In the genomic region with DNA sequence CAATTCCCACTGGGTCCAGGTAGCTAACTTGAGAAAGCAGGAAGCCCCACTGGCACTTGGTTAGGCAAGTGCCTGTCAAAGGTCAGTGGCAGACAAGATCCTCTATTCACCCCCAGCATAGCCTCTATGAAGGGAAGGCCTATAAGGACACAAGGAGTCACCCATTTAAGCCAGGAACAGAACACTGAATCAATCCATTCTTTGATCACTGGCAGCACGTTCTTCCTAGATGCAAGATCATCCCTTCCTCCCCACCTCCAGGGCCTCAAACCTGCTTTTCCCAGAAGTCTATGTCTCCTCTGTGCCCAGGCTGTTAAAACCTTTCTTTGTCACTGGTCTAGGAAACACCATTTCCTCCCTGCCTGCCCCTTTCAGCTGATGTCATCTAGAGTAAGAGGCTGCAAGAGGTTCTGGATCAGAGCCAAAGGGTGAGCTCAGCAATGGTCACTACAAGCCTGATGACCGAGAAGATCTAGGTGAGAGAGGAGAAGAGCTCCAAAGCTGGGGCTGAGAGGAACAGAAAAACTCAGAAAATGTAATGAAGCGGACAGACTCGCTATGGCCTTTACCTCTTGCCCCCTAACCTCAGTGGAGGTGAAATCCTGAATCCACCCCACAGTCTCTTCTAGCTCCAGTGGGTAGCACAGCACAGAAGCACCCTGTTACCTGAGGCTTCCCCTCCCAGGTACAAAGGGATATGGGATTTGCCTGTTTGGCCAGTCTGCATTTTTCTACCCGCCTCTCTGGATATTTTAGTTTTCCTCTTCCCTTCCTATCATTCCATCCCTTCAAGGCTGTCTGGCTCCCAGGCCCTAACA, we compare ENCODE assay signal across 8 cellular contexts. TPM values are rescaled to one million over a fixed set of nuclear protein-coding genes. Genes with fewer than 3 reads are reported as not detected.
A peak's percentile ranks its signal among the peaks of the same experiment; 100 is the strongest.
DNase-seq lines count a peak whose midpoint lies in the region; ATAC-seq, FAIRE-seq and TF ChIP-seq lines count a peak whose summit lies in the region.

No MANE protein-coding gene starts in this region.

- H3K36me3 Mint-ChIP-seq in CD8-positive, alpha-beta T cell, result peaks cover 55% of the 10 kb centered on the region
- H3K36me3 Mint-ChIP-seq in effector memory CD8-positive, alpha-beta T cell (ENCODE audit: insufficient read depth), result peaks cover 27% of the 10 kb centered on the region

- peaks cover 15% of the 10 kb centered on the region for H3K36me3 ChIP-seq in CD8-positive, alpha-beta T cell (ENCODE audit: insufficient read depth, low read length)
- H3K36me3 ChIP-seq in SJCRH30, result peaks cover 42% of the 10 kb centered on the region
- H3K36me3 ChIP-seq in mesodermal cell (ENCODE audit: control insufficient read depth, insufficient read depth, low read length), result peaks cover 55% of the 10 kb centered on the region

- no peak for ATAC-seq in CD8-positive, alpha-beta T cell
- ATAC-seq in effector memory CD8-positive, alpha-beta T cell (replicated peaks), result no peak
- no peak for ATAC-seq in HG02884 (IDR thresholded peaks at IDR 0.05; ENCODE audit: unreplicated experiment)

- peaks cover 35% of the 10 kb centered on the region for H3K4me1 Mint-ChIP-seq in CD8-positive, alpha-beta T cell (ENCODE audit: low read depth)
- H3K4me1 Mint-ChIP-seq in effector memory CD8-positive, alpha-beta T cell (ENCODE audit: low read depth in 2 of 2), result peaks cover 24 to 34% of the 10 kb centered on the region in 2 donors

- no peak for DNase-seq in CD8-positive, alpha-beta T cell
- peak; percentile 87 for DNase-seq in HS-27A (ENCODE audit: low read depth)
- peak; percentile 89 to 91 for DNase-seq in SJCRH30
- no peak for DNase-seq in effector memory CD8-positive, alpha-beta T cell
- DNase-seq in ureter (ENCODE audit: low spot score), result peak; percentile 87
- DNase-seq in GM19239 (ENCODE audit: insufficient read length, low spot score), result no peak

- POLR2A ChIA-PET in CD8-positive, alpha-beta T cell (lab: Charles Lee), result no interaction called here

- no peaks in the 10 kb centered on the region for H3K9me3 Mint-ChIP-seq in CD8-positive, alpha-beta T cell
- no peaks in the 10 kb centered on the region for H3K9me3 Mint-ChIP-seq in effector memory CD8-positive, alpha-beta T cell

- no peak for FAIRE-seq in GM19239 (lab: Jason Lieb, UNC)

- 96 to 97% methylated on average over 3 to 4 of the region's 5 CpGs for WGBS in mesodermal cell (ENCODE audit: insufficient coverage in 2 of 2), 2 experiments

- peak overlapping the region; percentile 71 for H3K27ac Mint-ChIP-seq in CD8-positive, alpha-beta T cell
- peak overlapping the region in 1 of 2 donors; percentile 42 for H3K27ac Mint-ChIP-seq in effector memory CD8-positive, alpha-beta T cell

- no peak for TF ChIP-seq CTCF in CD8-positive, alpha-beta T cell (IDR thresholded peaks at IDR 0.05)

- H3K9me3 ChIP-seq in CD8-positive, alpha-beta T cell (ENCODE audit: low read length), result no peaks in the 10 kb centered on the region
- H3K9me3 ChIP-seq in SJCRH30 (replicated peaks) (no peaks in the 10 kb centered on the region), mesodermal cell (ENCODE audit: control insufficient read depth, low read length) (no peaks in the 10 kb centered on the region)

- H3K4me3 Mint-ChIP-seq in CD8-positive, alpha-beta T cell, result peak overlapping the region; percentile 50
- peak overlapping the region; percentile 99 for H3K4me3 Mint-ChIP-seq in effector memory CD8-positive, alpha-beta T cell

- no peak overlapping the region for H3K27ac ChIP-seq in CD8-positive, alpha-beta T cell (ENCODE audit: low read depth, low read length)
- peak overlapping the region; percentile 96 for H3K27ac ChIP-seq in SJCRH30
- H3K27ac ChIP-seq in mesodermal cell (ENCODE audit: low read depth, low read length, severe bottlenecking), result peak overlapping the region; percentile 57

- H3K4me3 ChIP-seq in CD8-positive, alpha-beta T cell (ENCODE audit: low read depth, low read length), result no peak overlapping the region
- peak overlapping the region; percentile 94; the same call in 1 of the 2 replicates for H3K4me3 ChIP-seq in SJCRH30
- peak overlapping the region; percentile 5 for H3K4me3 ChIP-seq in mesodermal cell (ENCODE audit: extremely low read depth, insufficient read depth, low read length, poor library complexity, severe bottlenecking)

- CTCF ChIA-PET in CD8-positive, alpha-beta T cell (lab: Charles Lee), result no interaction called here

- H3K4me1 ChIP-seq in CD8-positive, alpha-beta T cell (ENCODE audit: insufficient read depth, low read length), result peaks cover 14% of the 10 kb centered on the region
- H3K4me1 ChIP-seq in SJCRH30, result peaks cover 12% of the 10 kb centered on the region
- peaks cover 14% of the 10 kb centered on the region for H3K4me1 ChIP-seq in mesodermal cell (ENCODE audit: control insufficient read depth, insufficient read depth, low read length, poor library complexity, severe bottlenecking)

- H3K27me3 ChIP-seq in CD8-positive, alpha-beta T cell (ENCODE audit: insufficient read depth, low read length), result no peaks in the 10 kb centered on the region
- H3K27me3 ChIP-seq in SJCRH30, result no peaks in the 10 kb centered on the region

- intact Hi-C loops in CD8-positive, alpha-beta T cell (cut with DNase I, micrococcal nuclease), result loop anchor here (5.0 to 10.0 kb wide), 3 partner anchors 60 to 572 kb away; a partner anchor contains a TSS

- no peaks in the 10 kb centered on the region for H3K27me3 Mint-ChIP-seq in CD8-positive, alpha-beta T cell (ENCODE audit: low read depth)
- H3K27me3 Mint-ChIP-seq in effector memory CD8-positive, alpha-beta T cell, result no peaks in the 10 kb centered on the region

RNA-seq across cellular contexts. Expression of a gene that starts 1.8 kb away (rescaled TPM):
- total RNA-seq in CD8-positive, alpha-beta T cell, result 10 to 100 TPM; 24.6 to 26.1 TPM
- 43.4 and 58.1 TPM in 2 replicates for total RNA-seq in SJCRH30 (2014; rRNA removed; shearing (Covaris generic))
- 66.7 TPM for polyA plus RNA-seq in mesodermal cell (2013, experiment 1 of 2)
- 54.0 TPM for polyA plus RNA-seq in mesodermal cell (2013, experiment 2 of 2)
- total RNA-seq in ureter, result 74.1 TPM

RNA-seq across cellular contexts. Expression of a gene that starts 8.4 kb away (rescaled TPM):
- 10 to 100 TPM; 29.2 TPM for total RNA-seq in CD8-positive, alpha-beta T cell
- total RNA-seq in SJCRH30 (2014; rRNA removed; shearing (Covaris generic)), result 28.0 and 34.4 TPM in 2 replicates
- 31.1 TPM for polyA plus RNA-seq in mesodermal cell (2013, experiment 1 of 2)
- polyA plus RNA-seq in mesodermal cell (2013, experiment 2 of 2), result 26.1 TPM
- total RNA-seq in ureter, result 27.2 TPM

RNA-seq across cellular contexts. Expression of a gene that starts 17.6 kb away (rescaled TPM):
- total RNA-seq in CD8-positive, alpha-beta T cell, result not detected
- not detected in 2 replicates for total RNA-seq in SJCRH30 (2014; rRNA removed; shearing (Covaris generic))
- polyA plus RNA-seq in mesodermal cell (2013, experiment 1 of 2), result 0.96 TPM
- polyA plus RNA-seq in mesodermal cell (2013, experiment 2 of 2), result 1.0 TPM
- 0.68 TPM for total RNA-seq in ureter

RNA-seq across cellular contexts. Expression of a gene that starts 51.2 kb away (rescaled TPM):
- total RNA-seq in CD8-positive, alpha-beta T cell, result 1 to 10 TPM; 3.4 to 3.7 TPM
- total RNA-seq in SJCRH30 (2014; rRNA removed; shearing (Covaris generic)), result 10.3 and 12.4 TPM in 2 replicates
- 10.4 TPM for polyA plus RNA-seq in mesodermal cell (2013, experiment 1 of 2)
- 10.0 TPM for polyA plus RNA-seq in mesodermal cell (2013, experiment 2 of 2)
- total RNA-seq in ureter, result 10.8 TPM

RNA-seq across cellular contexts. Expression of a gene that starts 51.4 kb away (rescaled TPM):
- 10 to 100 TPM; 29.6 to 39.9 TPM for total RNA-seq in CD8-positive, alpha-beta T cell
- 75.1 and 88.6 TPM in 2 replicates for total RNA-seq in SJCRH30 (2014; rRNA removed; shearing (Covaris generic))
- polyA plus RNA-seq in mesodermal cell (2013, experiment 1 of 2), result 35.0 TPM
- polyA plus RNA-seq in mesodermal cell (2013, experiment 2 of 2), result 35.5 TPM
- total RNA-seq in ureter, result 47.9 TPM

Comparison
In these comparisons a context has a peak if more than half of its experiments do, and no peak if none do; other contexts are left out.
1. DNase-seq: peak in HS-27A (single experiment), SJCRH30 (2 of 2) and ureter (single experiment); none in CD8-positive, alpha-beta T cell (0 of 7), effector memory CD8-positive, alpha-beta T cell (0 of 3) and GM19239 (single experiment).